Comparison of ENCODE assay signal across 8 cellular contexts in the genomic region with DNA sequence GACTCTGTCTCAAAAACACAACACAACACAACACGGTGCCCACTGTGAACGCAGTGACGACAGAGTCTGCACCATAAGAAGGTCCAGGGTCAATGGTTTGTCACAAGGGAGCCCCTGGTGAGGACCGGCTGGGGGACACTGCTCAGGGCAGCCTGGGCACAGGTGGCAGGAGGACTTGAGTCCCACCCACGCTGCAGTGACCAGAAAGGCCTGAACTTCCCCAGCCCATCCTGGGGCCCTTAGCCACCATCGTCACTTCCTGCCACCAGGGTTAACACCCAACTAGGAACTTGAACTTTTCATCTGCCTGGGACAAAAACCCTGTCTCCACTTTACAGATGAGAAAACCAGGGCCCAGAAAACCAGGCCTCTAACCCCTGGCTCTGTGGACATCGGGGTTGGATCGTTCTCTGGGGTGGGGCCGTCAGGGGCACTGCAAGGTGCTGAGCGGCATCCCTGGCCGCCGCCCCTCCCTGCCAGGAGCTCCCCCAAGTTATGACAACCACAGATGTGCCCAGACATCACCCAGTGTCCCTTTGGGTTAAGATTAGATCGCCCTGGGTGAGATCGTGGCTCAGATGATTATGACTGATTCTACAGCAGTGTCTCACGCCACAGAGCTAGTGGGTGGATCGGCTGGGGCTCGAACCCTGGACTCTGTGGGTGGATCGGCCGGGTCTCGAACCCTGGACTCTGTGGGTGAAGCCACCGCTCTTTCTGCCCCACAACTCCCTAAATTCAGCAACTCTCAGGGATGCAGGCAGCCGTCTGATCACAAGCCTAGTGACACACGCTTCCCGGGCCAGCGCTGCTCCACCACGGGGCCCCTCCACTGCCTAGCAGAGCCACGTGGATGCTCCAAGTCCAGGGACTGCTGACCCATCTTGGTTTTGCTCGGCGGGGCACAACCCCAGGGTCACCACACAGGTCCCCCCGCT. TPM values are rescaled to one million over a fixed set of nuclear protein-coding genes. Genes with fewer than 3 reads are reported as not detected.
DNase-seq lines count a peak whose midpoint lies in the region; ATAC-seq and TF ChIP-seq lines count a peak whose summit lies in the region.

No MANE protein-coding gene starts in this region.

- peaks cover 38% of the 10 kb centered on the region for H3K36me3 ChIP-seq in CD4-positive, CD25-positive, alpha-beta regulatory T cell (ENCODE audit: control insufficient read depth, insufficient read depth, low read length)
- H3K36me3 ChIP-seq in MM.1S (replicated peaks; ENCODE audit: insufficient read depth, low read length), result peaks cover 29% of the 10 kb centered on the region
- H3K36me3 ChIP-seq in trophoblast cell (ENCODE audit: control insufficient read depth in 1 of 2, insufficient read depth in 2 of 2, low read length in 2 of 2), result peaks cover 50 to 58% of the 10 kb centered on the region in 2 experiments

- peaks cover 57% of the 10 kb centered on the region for H3F3A ChIP-seq in MM.1S (ENCODE audit: insufficient read depth, low read length)

- H2BK12ac ChIP-seq in trophoblast cell (ENCODE audit: low read length), result no peak overlapping the region

- H3K23ac ChIP-seq in trophoblast cell (ENCODE audit: low read length), result no peak overlapping the region

- H3K9ac ChIP-seq in MM.1S (ENCODE audit: low read length), result peak overlapping the region; percentile 96
- no peak overlapping the region for H3K9ac ChIP-seq in trophoblast cell (ENCODE audit: low read length)

- TF ChIP-seq CTCF in MM.1S (IDR thresholded peaks at IDR 0.05; ENCODE audit: low read length) (no peak), mesothelial cell of epicardium (IDR thresholded peaks at IDR 0.05; ENCODE audit: unreplicated experiment) (no peak)

- peak overlapping the region; percentile 95 to 99 (median 98) for H3K4me3 Mint-ChIP-seq in CD4-positive, CD25-positive, alpha-beta regulatory T cell
- no peak overlapping the region for H3K4me3 Mint-ChIP-seq in mesothelial cell of epicardium

- peaks cover 49% of the 10 kb centered on the region for H4K20me1 ChIP-seq in MM.1S (ENCODE audit: insufficient read depth, low read length)

- peak in 1 of 2 donors; percentile 8 for ATAC-seq in CD4-positive, CD25-positive, alpha-beta regulatory T cell (ENCODE audit: low read depth in 2 of 2)
- ATAC-seq in HG03097 (IDR thresholded peaks at IDR 0.05; ENCODE audit: low FRiP score, unreplicated experiment), result no peak
- no peak for ATAC-seq in GM19463 (IDR thresholded peaks at IDR 0.05; ENCODE audit: unreplicated experiment)

- H3K9me3 ChIP-seq in CD4-positive, CD25-positive, alpha-beta regulatory T cell (ENCODE audit: control insufficient read depth in 2 of 2, low read length in 2 of 2), result no peaks in the 10 kb centered on the region
- no peaks in the 10 kb centered on the region for H3K9me3 ChIP-seq in MM.1S (replicated peaks; ENCODE audit: insufficient read depth, low read length)
- no peaks in the 10 kb centered on the region for H3K9me3 ChIP-seq in mononuclear cell (ENCODE audit: low read depth, low read length)
- H3K9me3 ChIP-seq in trophoblast cell (ENCODE audit: insufficient read depth, low read depth, low read length), result no peaks in the 10 kb centered on the region

- peak overlapping the region; percentile 93 for H3K4me3 ChIP-seq in CD4-positive, CD25-positive, alpha-beta regulatory T cell (ENCODE audit: low read depth, low read length)
- H3K4me3 ChIP-seq in MM.1S (ENCODE audit: low read length), result peak overlapping the region; percentile 78
- peak overlapping the region; percentile 83 for H3K4me3 ChIP-seq in mononuclear cell (ENCODE audit: low read length)
- H3K4me3 ChIP-seq in trophoblast cell (ENCODE audit: low read depth, low read length), result no peak overlapping the region

- peaks cover 15% of the 10 kb centered on the region for H3K36me3 Mint-ChIP-seq in CD4-positive, CD25-positive, alpha-beta regulatory T cell
- H3K36me3 Mint-ChIP-seq in mesothelial cell of epicardium, result peaks cover 8% of the 10 kb centered on the region

- no peak overlapping the region for H2BK120ac ChIP-seq in trophoblast cell (ENCODE audit: insufficient read depth, low read length, poor library complexity)

- peaks cover 3 to 73% (median 24%) of the 10 kb centered on the region in 4 donors for H3K4me1 Mint-ChIP-seq in CD4-positive, CD25-positive, alpha-beta regulatory T cell
- H3K4me1 Mint-ChIP-seq in mesothelial cell of epicardium, result no peaks in the 10 kb centered on the region

- H3K9me2 ChIP-seq in MM.1S (replicated peaks; ENCODE audit: insufficient read depth, low read length), result no peaks in the 10 kb centered on the region

- H3K79me2 ChIP-seq in MM.1S (ENCODE audit: low read length) (peaks cover 85% of the 10 kb centered on the region), trophoblast cell (ENCODE audit: control insufficient read depth, insufficient read depth, low read length, poor library complexity) (no peaks in the 10 kb centered on the region)

- DNase-seq in CD4-positive, CD25-positive, alpha-beta regulatory T cell, result peak; percentile 36 to 79 (median 64)
- DNase-seq in MM.1S (no peak), trophoblast cell (no peak), mesothelial cell of epicardium (ENCODE audit: low spot score in 2 of 2, unreplicated experiment in 2 of 2) (no peak)
- DNase-seq in activated T-cell treated with anti-CD3 and anti-CD28 coated beads, Interleukin-2, amount 50 U/mL, for 48 hours, result peak; percentile 69 to 70

- no peaks in the 10 kb centered on the region for H3K79me1 ChIP-seq in trophoblast cell (ENCODE audit: low read length)

- H2AK5ac ChIP-seq in trophoblast cell (ENCODE audit: low read length), result no peak overlapping the region

- peaks cover 14% of the 10 kb centered on the region for H3K27me3 Mint-ChIP-seq in CD4-positive, CD25-positive, alpha-beta regulatory T cell
- H3K27me3 Mint-ChIP-seq in mesothelial cell of epicardium (ENCODE audit: low read depth), result no peaks in the 10 kb centered on the region

- no peak overlapping the region for H4K8ac ChIP-seq in trophoblast cell (ENCODE audit: low read depth, low read length)

- H3K27me3 ChIP-seq in CD4-positive, CD25-positive, alpha-beta regulatory T cell (ENCODE audit: control insufficient read depth, insufficient read depth, low read length), result no peaks in the 10 kb centered on the region
- H3K27me3 ChIP-seq in MM.1S (replicated peaks; ENCODE audit: insufficient read depth, low read length), result no peaks in the 10 kb centered on the region
- no peaks in the 10 kb centered on the region for H3K27me3 ChIP-seq in mononuclear cell (ENCODE audit: insufficient read depth, low read length)
- H3K27me3 ChIP-seq in trophoblast cell (ENCODE audit: insufficient read depth, low read length), result no peaks in the 10 kb centered on the region

- peak overlapping the region; percentile 93 for H3K4me2 ChIP-seq in MM.1S (ENCODE audit: low read depth, low read length)
- H3K4me2 ChIP-seq in trophoblast cell (ENCODE audit: low read length), result no peak overlapping the region

- WGBS in trophoblast cell (ENCODE audit: extremely low coverage, insufficient coverage, insufficient read length), result no CpG with 5 or more reads among the region's 30 CpGs

- H3K18ac ChIP-seq in trophoblast cell (ENCODE audit: low read length), result no peak overlapping the region

- H4K12ac ChIP-seq in trophoblast cell (ENCODE audit: low read depth, low read length), result no peak overlapping the region

- no peak overlapping the region for H2BK5ac ChIP-seq in trophoblast cell (ENCODE audit: low read depth, low read length, poor library complexity)

- no peak overlapping the region for H3K4ac ChIP-seq in trophoblast cell (ENCODE audit: low read depth, low read length)

- H3K27ac ChIP-seq in CD4-positive, CD25-positive, alpha-beta regulatory T cell (ENCODE audit: insufficient read depth, low read length, poor library complexity, severe bottlenecking), result peak overlapping the region; percentile 97
- H3K27ac ChIP-seq in MM.1S (ENCODE audit: low read length), result peak overlapping the region; percentile 90
- no peak overlapping the region for H3K27ac ChIP-seq in trophoblast cell (ENCODE audit: low read depth, low read length)

- H2AFZ ChIP-seq in MM.1S (ENCODE audit: low read length) (no peak overlapping the region), trophoblast cell (ENCODE audit: insufficient read depth, low read length, poor library complexity) (no peak overlapping the region)

- peaks cover 68% of the 10 kb centered on the region for H3K4me1 ChIP-seq in CD4-positive, CD25-positive, alpha-beta regulatory T cell (ENCODE audit: control insufficient read depth, insufficient read depth, low read length, poor library complexity, severe bottlenecking)
- peaks cover 21% of the 10 kb centered on the region for H3K4me1 ChIP-seq in MM.1S (ENCODE audit: low read length)
- peaks cover 69% of the 10 kb centered on the region for H3K4me1 ChIP-seq in mononuclear cell (ENCODE audit: insufficient read depth, low read length)
- no peaks in the 10 kb centered on the region for H3K4me1 ChIP-seq in trophoblast cell (ENCODE audit: control insufficient read depth in 1 of 2, insufficient read depth in 2 of 2, low read length in 2 of 2)

- H3K14ac ChIP-seq in trophoblast cell (ENCODE audit: low read length), result no peak overlapping the region

- peak overlapping the region; percentile 96 to 99 (median 98) for H3K27ac Mint-ChIP-seq in CD4-positive, CD25-positive, alpha-beta regulatory T cell
- no peak overlapping the region for H3K27ac Mint-ChIP-seq in mesothelial cell of epicardium

- H3K9me3 Mint-ChIP-seq in CD4-positive, CD25-positive, alpha-beta regulatory T cell, result peaks cover 0 to 4% (median 0%) of the 10 kb centered on the region in 7 donors
- no peaks in the 10 kb centered on the region for H3K9me3 Mint-ChIP-seq in mesothelial cell of epicardium

- no peak overlapping the region for H4K91ac ChIP-seq in trophoblast cell (ENCODE audit: low read depth, low read length)

RNA-seq across cellular contexts. Expression of a gene that starts 14.0 kb away (rescaled TPM):
- 131 TPM for total RNA-seq in CD4-positive, CD25-positive, alpha-beta regulatory T cell
- 10 to 100 TPM; 73.6 to 91.1 (median 88.0) TPM for polyA plus RNA-seq in CD4-positive, CD25-positive, alpha-beta regulatory T cell
- total RNA-seq in mononuclear cell (87.3 TPM), mesothelial cell of epicardium (33.0 to 34.7 TPM (median 34.1 TPM) in 3 replicates)
- 34.5 and 34.8 TPM in 2 replicates for polyA plus RNA-seq in trophoblast cell (2013)

RNA-seq across cellular contexts. Expression of a gene that starts 14.6 kb away (rescaled TPM):
- total RNA-seq in CD4-positive, CD25-positive, alpha-beta regulatory T cell, result 16.5 TPM
- polyA plus RNA-seq in CD4-positive, CD25-positive, alpha-beta regulatory T cell, result under 1 TPM; 0.47 to 0.82 (median 0.70) TPM
- 2.9 TPM for total RNA-seq in mononuclear cell
- polyA plus RNA-seq in trophoblast cell (2013), result 1.2 and 1.5 TPM in 2 replicates
- total RNA-seq in mesothelial cell of epicardium, result 11.0 to 14.4 TPM (median 13.8 TPM) in 3 replicates

RNA-seq across cellular contexts. Expression of a gene that starts 31.1 kb away (rescaled TPM):
- total RNA-seq in CD4-positive, CD25-positive, alpha-beta regulatory T cell, result 340 TPM
- polyA plus RNA-seq in CD4-positive, CD25-positive, alpha-beta regulatory T cell, result 10 to 100 TPM; 28.7 to 38.2 (median 32.0) TPM
- 163 TPM for total RNA-seq in mononuclear cell
- 339 and 368 TPM in 2 replicates for polyA plus RNA-seq in trophoblast cell (2013)
- total RNA-seq in mesothelial cell of epicardium, result 92.6 to 97.1 TPM (median 95.9 TPM) in 3 replicates

Comparison
In these comparisons a context has a peak if more than half of its experiments do, and no peak if none do; other contexts are left out.
1. DNase-seq: peak in CD4-positive, CD25-positive, alpha-beta regulatory T cell (3 of 3) and activated T-cell treated with anti-CD3 and anti-CD28 coated beads, Interleukin-2, amount 50 U/mL, for 48 hours (2 of 2); none in MM.1S (single experiment), trophoblast cell (0 of 2) and mesothelial cell of epicardium (0 of 2).